Comparison of ENCODE assay signal across 1 cellular context in the genomic region with DNA sequence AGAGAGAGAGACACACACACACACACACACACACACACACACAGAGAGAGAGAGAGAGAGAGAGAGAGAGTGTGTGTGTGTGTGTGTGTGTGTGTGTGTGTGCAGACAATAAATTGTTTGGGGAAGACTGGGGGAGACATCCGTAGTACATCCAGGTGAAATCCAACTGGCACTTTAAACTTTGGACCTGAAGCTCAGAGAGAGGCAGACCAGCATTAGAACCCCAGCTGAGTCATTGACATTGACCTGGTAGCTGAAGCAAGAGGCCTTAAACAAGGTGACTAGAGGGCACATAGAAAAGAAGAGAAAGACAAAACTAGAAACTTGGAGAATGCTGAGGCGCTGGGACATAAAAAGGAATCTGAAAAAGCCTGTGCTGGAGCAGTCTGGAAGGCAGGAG.
TF ChIP-seq lines count a peak whose summit lies in the region.

No MANE protein-coding gene starts in this region.

TF ChIP-seq in GM12878, 131 proteins besides CTCF, POLR2A, EP300 and RAD21 (continued from another document):
- TF ChIP-seq, protein P1, sequence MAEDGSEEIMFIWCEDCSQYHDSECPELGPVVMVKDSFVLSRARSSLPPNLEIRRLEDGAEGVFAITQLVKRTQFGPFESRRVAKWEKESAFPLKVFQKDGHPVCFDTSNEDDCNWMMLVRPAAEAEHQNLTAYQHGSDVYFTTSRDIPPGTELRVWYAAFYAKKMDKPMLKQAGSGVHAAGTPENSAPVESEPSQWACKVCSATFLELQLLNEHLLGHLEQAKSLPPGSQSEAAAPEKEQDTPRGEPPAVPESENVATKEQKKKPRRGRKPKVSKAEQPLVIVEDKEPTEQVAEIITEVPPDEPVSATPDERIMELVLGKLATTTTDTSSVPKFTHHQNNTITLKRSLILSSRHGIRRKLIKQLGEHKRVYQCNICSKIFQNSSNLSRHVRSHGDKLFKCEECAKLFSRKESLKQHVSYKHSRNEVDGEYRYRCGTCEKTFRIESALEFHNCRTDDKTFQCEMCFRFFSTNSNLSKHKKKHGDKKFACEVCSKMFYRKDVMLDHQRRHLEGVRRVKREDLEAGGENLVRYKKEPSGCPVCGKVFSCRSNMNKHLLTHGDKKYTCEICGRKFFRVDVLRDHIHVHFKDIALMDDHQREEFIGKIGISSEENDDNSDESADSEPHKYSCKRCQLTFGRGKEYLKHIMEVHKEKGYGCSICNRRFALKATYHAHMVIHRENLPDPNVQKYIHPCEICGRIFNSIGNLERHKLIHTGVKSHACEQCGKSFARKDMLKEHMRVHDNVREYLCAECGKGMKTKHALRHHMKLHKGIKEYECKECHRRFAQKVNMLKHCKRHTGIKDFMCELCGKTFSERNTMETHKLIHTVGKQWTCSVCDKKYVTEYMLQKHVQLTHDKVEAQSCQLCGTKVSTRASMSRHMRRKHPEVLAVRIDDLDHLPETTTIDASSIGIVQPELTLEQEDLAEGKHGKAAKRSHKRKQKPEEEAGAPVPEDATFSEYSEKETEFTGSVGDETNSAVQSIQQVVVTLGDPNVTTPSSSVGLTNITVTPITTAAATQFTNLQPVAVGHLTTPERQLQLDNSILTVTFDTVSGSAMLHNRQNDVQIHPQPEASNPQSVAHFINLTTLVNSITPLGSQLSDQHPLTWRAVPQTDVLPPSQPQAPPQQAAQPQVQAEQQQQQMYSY (CRISPR knock-in tag; IDR thresholded peaks at IDR 0.05): no peak
- TF ChIP-seq, protein P2, sequence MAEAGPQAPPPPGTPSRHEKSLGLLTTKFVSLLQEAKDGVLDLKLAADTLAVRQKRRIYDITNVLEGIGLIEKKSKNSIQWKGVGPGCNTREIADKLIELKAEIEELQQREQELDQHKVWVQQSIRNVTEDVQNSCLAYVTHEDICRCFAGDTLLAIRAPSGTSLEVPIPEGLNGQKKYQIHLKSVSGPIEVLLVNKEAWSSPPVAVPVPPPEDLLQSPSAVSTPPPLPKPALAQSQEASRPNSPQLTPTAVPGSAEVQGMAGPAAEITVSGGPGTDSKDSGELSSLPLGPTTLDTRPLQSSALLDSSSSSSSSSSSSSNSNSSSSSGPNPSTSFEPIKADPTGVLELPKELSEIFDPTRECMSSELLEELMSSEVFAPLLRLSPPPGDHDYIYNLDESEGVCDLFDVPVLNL (IDR thresholded peaks at IDR 0.05; ENCODE audit: low read depth, low read length): no peak
- TF ChIP-seq CHD1 (IDR thresholded peaks at IDR 0.05; ENCODE audit: low read depth, low read length): no peak
- no peak for TF ChIP-seq KLF5 (IDR thresholded peaks at IDR 0.05; ENCODE audit: partially characterized antibody)
- no peak for TF ChIP-seq SMAD5 (IDR thresholded peaks at IDR 0.05; ENCODE audit: low read depth)
- no peak for TF ChIP-seq GATAD2B (conservative IDR thresholded peaks at IDR 0.05; ENCODE audit: low read depth)
- TF ChIP-seq SUZ12 (IDR thresholded peaks at IDR 0.05; ENCODE audit: unreplicated experiment): no peak
